In genomic region chr16:14128097-14128496, GRCh38 we compare ENCODE assay signal across 35 cellular contexts.
"Had no signal": no experiment of that assay in that cellular context is flagged by ENCODE, and none has a peak within 500 bp of the region (broad histone marks: within the 10 kb centered on the region; RNA-seq: fewer than 3 reads in every experiment).

No MANE protein-coding gene starts in this region.

- H3K9me3 Mint-ChIP-seq: activated CD4-positive, alpha-beta memory T cell treated with anti-CD3 and anti-CD28 coated beads for 36 hours; activated CD4-positive, alpha-beta T cell treated with anti-CD3 and anti-CD28 coated beads, Interleukin-2, amount 10 ng/mL, durations not matched to agents 24 days and 14 days; activated CD8-positive, alpha-beta T cell treated with anti-CD3 and anti-CD28 coated beads for 36 hours; activated naive CD4-positive, alpha-beta T cell treated with anti-CD3 and anti-CD28 coated beads for 36 hours; activated T-cell treated with anti-CD3 and anti-CD28 coated beads, Interleukin-2, amount 50 U/mL, for 4 hours; activated T-helper 1 cell treated with anti-CD3 and anti-CD28 coated beads, Interleukin-12 subunit alpha, Interleukin-12 subunit beta, Interleukin-2, Interleukin-4 antibody, amounts not matched to agents 30 ng/mL and 10 ng/mL and 1 ng/mL, durations not matched to agents 14 hours and 24 hours and 36 hours; activated T-helper 17 cell treated with anti-CD3 and anti-CD28 coated beads, Interleukin-2, amount 50 U/mL, for 72 hours; T-helper 1 cell treated with Interleukin-12 subunit alpha and Interleukin-12 subunit beta and Interleukin-4 antibody, amounts not matched to agents 30 μg/mL and 1 μg/mL, for 36 hours; T-helper 2 cell treated with Interferon-gamma antibody and Interleukin-4, amounts not matched to agents 5 μg/mL and 100 μg/mL, for 36 hours had no signal

- H3K27me3 Mint-ChIP-seq: activated CD4-positive, alpha-beta memory T cell treated with anti-CD3 and anti-CD28 coated beads for 36 hours; activated CD4-positive, alpha-beta T cell treated with anti-CD3 and anti-CD28 coated beads, Interleukin-2, amount 10 ng/mL, durations not matched to agents 24 days and 14 days; activated CD8-positive, alpha-beta T cell treated with anti-CD3 and anti-CD28 coated beads for 36 hours; activated naive CD8-positive, alpha-beta T cell treated with anti-CD3 and anti-CD28 coated beads for 36 hours; activated T-helper 17 cell treated with anti-CD3 and anti-CD28 coated beads, Interleukin-2, amount 50 U/mL, for 72 hours had no signal

- ATAC-seq: activated CD4-positive, CD25-positive, alpha-beta regulatory T cell treated with anti-CD3 and anti-CD28 coated beads, Interleukin-2, amount 50 U/mL, for 24 hours; activated CD8-positive, alpha-beta T cell treated with anti-CD3 and anti-CD28 coated beads for 36 hours; activated naive CD4-positive, alpha-beta T cell treated with anti-CD3 and anti-CD28 coated beads, Interleukin-2, amount 50 U/mL, for 72 hours; activated T-cell treated with anti-CD3 and anti-CD28 coated beads, Interleukin-2, amount 50 U/mL, for 4 hours; activated T-cell treated with anti-CD3 and anti-CD28 coated beads, Interleukin-2, amount 50 U/mL, for 72 hours; activated T-helper 17 cell treated with anti-CD3 and anti-CD28 coated beads, Interleukin-2, amount 50 U/mL, for 72 hours; body of pancreas had no signal

- H3K27me3 ChIP-seq: adrenal gland, body of pancreas, brain microvascular endothelial cell, breast epithelium had no signal

- H3K36me3 ChIP-seq: adrenal gland, brain microvascular endothelial cell, breast epithelium had no signal

- H3K27ac Mint-ChIP-seq: activated CD4-positive, alpha-beta memory T cell treated with anti-CD3 and anti-CD28 coated beads for 36 hours; activated CD4-positive, alpha-beta T cell treated with anti-CD3 and anti-CD28 coated beads, Interleukin-2, amount 10 ng/mL, durations not matched to agents 24 days and 14 days; activated CD8-positive, alpha-beta T cell treated with anti-CD3 and anti-CD28 coated beads for 36 hours; activated naive CD4-positive, alpha-beta T cell treated with anti-CD3 and anti-CD28 coated beads for 36 hours; activated naive CD4-positive, alpha-beta T cell treated with anti-CD3 and anti-CD28 coated beads, Interleukin-2, amount 50 U/mL, for 72 hours; activated naive CD8-positive, alpha-beta T cell treated with anti-CD3 and anti-CD28 coated beads for 36 hours; activated T-cell treated with anti-CD3 and anti-CD28 coated beads, Interleukin-2, amount 50 U/mL, for 72 hours; activated T-helper 1 cell treated with anti-CD3 and anti-CD28 coated beads, Interleukin-12 subunit alpha, Interleukin-12 subunit beta, Interleukin-2, Interleukin-4 antibody, amounts not matched to agents 30 ng/mL and 10 ng/mL and 1 ng/mL, durations not matched to agents 14 hours and 24 hours and 36 hours; activated T-helper 17 cell treated with anti-CD3 and anti-CD28 coated beads, Interleukin-2, amount 50 U/mL, for 72 hours; T-helper 1 cell treated with Interleukin-12 subunit alpha and Interleukin-12 subunit beta and Interleukin-4 antibody, amounts not matched to agents 30 μg/mL and 1 μg/mL, for 36 hours; T-helper 2 cell treated with Interferon-gamma antibody and Interleukin-4, amounts not matched to agents 5 μg/mL and 100 μg/mL, for 36 hours had no signal

- H3K4me1 Mint-ChIP-seq: activated CD4-positive, alpha-beta T cell treated with anti-CD3 and anti-CD28 coated beads, Interleukin-2, amount 10 ng/mL, durations not matched to agents 24 days and 14 days had no signal

- H3K36me3 Mint-ChIP-seq: activated naive CD4-positive, alpha-beta T cell treated with anti-CD3 and anti-CD28 coated beads, Interleukin-2, amount 50 U/mL, for 72 hours had no signal

- DNase-seq: activated CD4-positive, alpha-beta memory T cell treated with anti-CD3 and anti-CD28 coated beads for 36 hours; activated CD4-positive, alpha-beta T cell treated with anti-CD3 and anti-CD28 coated beads for 4 hours; activated CD4-positive, alpha-beta T cell treated with anti-CD3 and anti-CD28 coated beads, Interleukin-2, amount 10 ng/mL, durations not matched to agents 24 days and 14 days; activated CD4-positive, alpha-beta T cell treated with anti-CD3 and anti-CD28 coated beads, Interleukin-2, amount 50 U/mL, for 1 hour; activated CD4-positive, alpha-beta T cell treated with anti-CD3 and anti-CD28 coated beads, Interleukin-2, amount 50 U/mL, for 4 hours; activated CD4-positive, CD25-positive, alpha-beta regulatory T cell; activated CD8-positive, alpha-beta memory T cell treated with anti-CD3 and anti-CD28 coated beads, Interleukin-2, amount 50 U/mL, for 4 hours; activated CD8-positive, alpha-beta T cell treated with anti-CD3 and anti-CD28 coated beads for 36 hours; activated effector memory CD4-positive, alpha-beta T cell treated with anti-CD3 and anti-CD28 coated beads, Interleukin-2, amount 50 U/mL, for 16 hours; activated gamma-delta T cell treated with Interleukin-2 at 50 U/mL for 16 hours; activated naive CD4-positive, alpha-beta T cell; activated naive CD4-positive, alpha-beta T cell treated with anti-CD3 and anti-CD28 coated beads for 36 hours; activated naive CD4-positive, alpha-beta T cell treated with anti-CD3 and anti-CD28 coated beads, Interleukin-2, amount 50 U/mL, for 16 hours; activated naive CD8-positive, alpha-beta T cell treated with anti-CD3 and anti-CD28 coated beads for 36 hours; activated T-cell treated with anti-CD3 and anti-CD28 coated beads for 4 hours; activated T-cell treated with anti-CD3 and anti-CD28 coated beads, Interleukin-2, amount 50 U/mL, for 1 hour; activated T-cell treated with anti-CD3 and anti-CD28 coated beads, Interleukin-2, amount 50 U/mL, for 4 hours; activated T-cell treated with anti-CD3 and anti-CD28 coated beads, Interleukin-2, amount 50 U/mL, for 72 hours; adrenal gland; amniotic stem cell; aorta; body of pancreas; brain microvascular endothelial cell; central memory CD4-positive, alpha-beta T cell; T-helper 1 cell; T-helper 2 cell; T-helper 9 cell had no signal

- H3K4me3 ChIP-seq: adrenal gland, body of pancreas, breast epithelium had no signal

- H3K9me3 ChIP-seq: adrenal gland, body of pancreas, breast epithelium had no signal

- H3K27ac ChIP-seq: adrenal gland, body of pancreas, brain microvascular endothelial cell, breast epithelium, VCaP had no signal

- H3K4me3 Mint-ChIP-seq: activated CD4-positive, alpha-beta memory T cell treated with anti-CD3 and anti-CD28 coated beads for 36 hours; activated CD4-positive, alpha-beta T cell treated with anti-CD3 and anti-CD28 coated beads, Interleukin-2, amount 10 ng/mL, durations not matched to agents 24 days and 14 days; activated CD8-positive, alpha-beta T cell treated with anti-CD3 and anti-CD28 coated beads for 36 hours; activated naive CD4-positive, alpha-beta T cell treated with anti-CD3 and anti-CD28 coated beads for 36 hours; activated naive CD8-positive, alpha-beta T cell treated with anti-CD3 and anti-CD28 coated beads for 36 hours; activated T-cell treated with anti-CD3 and anti-CD28 coated beads, Interleukin-2, amount 50 U/mL, for 4 hours; activated T-cell treated with anti-CD3 and anti-CD28 coated beads, Interleukin-2, amount 50 U/mL, for 72 hours; activated T-helper 1 cell treated with anti-CD3 and anti-CD28 coated beads, Interleukin-12 subunit alpha, Interleukin-12 subunit beta, Interleukin-2, Interleukin-4 antibody, amounts not matched to agents 30 ng/mL and 10 ng/mL and 1 ng/mL, durations not matched to agents 14 hours and 24 hours and 36 hours; activated T-helper 17 cell treated with anti-CD3 and anti-CD28 coated beads, Interleukin-2, amount 50 U/mL, for 72 hours; T-helper 1 cell treated with Interleukin-12 subunit alpha and Interleukin-12 subunit beta and Interleukin-4 antibody, amounts not matched to agents 30 μg/mL and 1 μg/mL, for 36 hours; T-helper 2 cell treated with Interferon-gamma antibody and Interleukin-4, amounts not matched to agents 5 μg/mL and 100 μg/mL, for 36 hours had no signal
